Comparison of ENCODE assay signal across 31 cellular contexts in the genomic region with DNA sequence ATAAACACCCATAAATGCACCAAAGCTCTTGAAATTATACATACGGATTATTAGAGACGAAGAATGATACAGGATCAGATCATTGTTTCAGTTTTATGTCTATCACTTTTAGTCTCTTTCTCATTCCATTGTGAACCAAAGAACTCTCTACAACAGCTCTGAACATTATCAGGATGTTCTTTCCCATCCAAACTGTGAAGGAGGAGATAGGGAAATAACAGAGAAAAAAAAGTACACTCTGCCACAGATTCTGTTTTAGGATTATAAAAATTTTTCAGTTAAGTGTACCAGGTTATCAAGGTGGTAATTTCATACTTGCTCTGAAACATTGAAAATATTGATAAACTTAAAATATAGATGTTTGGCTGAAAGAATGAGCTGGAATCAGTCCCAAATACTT.
"Had no signal": no experiment of that assay in that cellular context is flagged by ENCODE, and none has a peak within 500 bp of the region (broad histone marks: within the 10 kb centered on the region; RNA-seq: fewer than 3 reads in every experiment).

No MANE protein-coding gene starts in this region.

- DNase-seq: naive thymus-derived CD8-positive, alpha-beta T cell; occipital lobe; ovary; posterior cingulate gyrus; psoas muscle; right cardiac atrium; right lobe of liver; spleen; stimulated activated CD4-positive, alpha-beta T cell treated with anti-CD3 and anti-CD28 coated beads, Interleukin-12 subunit alpha, Interleukin-12 subunit beta, amount 100 ng/mL, for 4 hours; stimulated activated CD4-positive, alpha-beta T cell treated with anti-CD3 and anti-CD28 coated beads, Interleukin-1b, Interleukin-23, amount 100 ng/mL, for 48 hours; stimulated activated CD4-positive, alpha-beta T cell treated with anti-CD3 and anti-CD28 coated beads, Interleukin-4, amount 100 ng/mL, for 1 hour; stimulated activated CD4-positive, alpha-beta T cell treated with anti-CD3 and anti-CD28 coated beads, Interleukin-4, amount 100 ng/mL, for 4 hours; stimulated activated CD8-positive, alpha-beta memory T cell treated with anti-CD3 and anti-CD28 coated beads, Interleukin-4, amount 100 ng/mL, for 48 hours; stimulated activated naive CD4-positive, alpha-beta T cell; stimulated activated naive CD8-positive, alpha-beta T cell treated with anti-CD3 and anti-CD28 coated beads, Interleukin-15, amount 100 ng/mL, for 72 hours; stimulated activated naive CD8-positive, alpha-beta T cell treated with anti-CD3 and anti-CD28 coated beads, Interleukin-15, Interleukin-2, amounts not matched to agents 100 U/mL and 50 U/mL, for 24 hours; substantia nigra; testis; tibial artery; transverse colon; upper lobe of right lung; uterus had no signal

- H3K4me3 ChIP-seq: neural progenitor cell, ovary, psoas muscle, right lobe of liver, skin epidermis, smooth muscle cell, spleen, suprapubic skin, testis, tibial artery, transverse colon, upper lobe of right lung, uterus had no signal

- H3K36me3 ChIP-seq: neural progenitor cell, ovary, right lobe of liver, spleen, suprapubic skin, tibial artery, transverse colon, upper lobe of right lung, uterus had no signal

- H3K27ac Mint-ChIP-seq: naive thymus-derived CD8-positive, alpha-beta T cell; natural killer cell treated with Interleukin-12 subunit alpha and Interleukin-12 subunit beta and Interleukin-15 and Interleukin-18, amount 100 ng/mL, for 72 hours; neural progenitor cell; progenitor cell of endocrine pancreas; stimulated activated memory B cell treated with anti-CD40 and anti-IgM and Interleukin-4, amounts not matched to agents 10 μg/mL and 1 μg/mL and 100 μg/mL, for 72 hours; stimulated activated naive CD8-positive, alpha-beta T cell treated with anti-CD3 and anti-CD28 coated beads, Interleukin-15, amount 100 ng/mL, for 72 hours; type B pancreatic cell had no signal

- H3K27me3 ChIP-seq: neural progenitor cell, ovary, right lobe of liver, spleen, suprapubic skin, testis, tibial artery, transverse colon, upper lobe of right lung, uterus had no signal

- H3K9me3 ChIP-seq: ovary, right lobe of liver, spleen, suprapubic skin, testis, tibial artery, transverse colon, upper lobe of right lung, uterus had no signal

- H3K4me3 Mint-ChIP-seq: naive thymus-derived CD8-positive, alpha-beta T cell; natural killer cell treated with Interleukin-12 subunit alpha and Interleukin-12 subunit beta and Interleukin-15 and Interleukin-18, amount 100 ng/mL, for 72 hours; neural progenitor cell; stimulated activated memory B cell treated with anti-CD40 and anti-IgM and Interleukin-4, amounts not matched to agents 10 μg/mL and 1 μg/mL and 100 μg/mL, for 72 hours; stimulated activated naive CD8-positive, alpha-beta T cell treated with anti-CD3 and anti-CD28 coated beads, Interleukin-15, amount 100 ng/mL, for 72 hours; type B pancreatic cell had no signal

- H3K4me1 Mint-ChIP-seq: naive thymus-derived CD8-positive, alpha-beta T cell; stimulated activated memory B cell treated with anti-CD40 and anti-IgM and Interleukin-4, amounts not matched to agents 10 μg/mL and 1 μg/mL and 100 μg/mL, for 72 hours; stimulated activated naive CD8-positive, alpha-beta T cell treated with anti-CD3 and anti-CD28 coated beads, Interleukin-15, amount 100 ng/mL, for 72 hours had no signal

- H3K27me3 Mint-ChIP-seq: natural killer cell treated with Interleukin-12 subunit alpha and Interleukin-12 subunit beta and Interleukin-15 and Interleukin-18, amount 100 ng/mL, for 72 hours; stimulated activated memory B cell treated with anti-CD40 and anti-IgM and Interleukin-4, amounts not matched to agents 10 μg/mL and 1 μg/mL and 100 μg/mL, for 72 hours; stimulated activated naive CD8-positive, alpha-beta T cell treated with anti-CD3 and anti-CD28 coated beads, Interleukin-15, amount 100 ng/mL, for 72 hours; type B pancreatic cell had no signal

- H3K9me3 Mint-ChIP-seq: neural progenitor cell; stimulated activated naive CD8-positive, alpha-beta T cell treated with anti-CD3 and anti-CD28 coated beads, Interleukin-15, amount 100 ng/mL, for 72 hours had no signal

- H3K4me1 ChIP-seq: parathyroid adenoma, psoas muscle, right lobe of liver, spleen, suprapubic skin, tibial artery, transverse colon, upper lobe of right lung, uterus had no signal

- H3K36me3 Mint-ChIP-seq: naive thymus-derived CD8-positive, alpha-beta T cell; natural killer cell treated with Interleukin-12 subunit alpha and Interleukin-12 subunit beta and Interleukin-15 and Interleukin-18, amount 100 ng/mL, for 72 hours; neural progenitor cell; stimulated activated memory B cell treated with anti-CD40 and anti-IgM and Interleukin-4, amounts not matched to agents 10 μg/mL and 1 μg/mL and 100 μg/mL, for 72 hours; type B pancreatic cell had no signal
